7 cellular contexts compared by ENCODE assay signal in the genomic region with DNA sequence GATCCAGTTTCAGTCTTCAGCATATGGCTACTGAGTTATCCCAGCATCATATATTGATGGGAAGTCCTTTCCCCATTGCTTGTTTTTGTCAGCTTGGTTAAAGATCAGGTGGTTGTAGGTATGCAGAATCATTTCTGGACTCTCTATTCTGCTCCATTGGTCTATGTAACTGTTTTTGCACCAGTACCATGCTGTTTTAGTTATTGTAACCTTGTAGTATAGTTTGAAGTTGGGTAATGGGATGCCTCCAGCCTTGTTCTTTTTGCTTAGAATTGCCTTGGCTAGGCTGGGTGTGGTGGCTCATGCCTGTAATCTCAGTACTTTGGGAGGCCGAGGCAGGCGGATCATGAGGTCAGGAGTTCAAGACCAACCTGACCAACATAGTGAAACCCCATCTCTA. TPM values are rescaled to one million over a fixed set of nuclear protein-coding genes. Genes with fewer than 3 reads are reported as not detected.
"Had no signal": no experiment of that assay in that cellular context is flagged by ENCODE, and none has a peak within 500 bp of the region (broad histone marks: within the 10 kb centered on the region; RNA-seq: fewer than 3 reads in every experiment).

No MANE protein-coding gene starts in this region.

RNA-seq across cellular contexts. Expression of gene COL9A1, which starts 36.9 kb away (rescaled TPM):
- total RNA-seq: OCI-LY7, PC-3, PC-9, Peyer's patch, RPMI7951, SJSA1, T-cell had no signal
